1 cellular context compared by ENCODE assay signal in the genomic region with DNA sequence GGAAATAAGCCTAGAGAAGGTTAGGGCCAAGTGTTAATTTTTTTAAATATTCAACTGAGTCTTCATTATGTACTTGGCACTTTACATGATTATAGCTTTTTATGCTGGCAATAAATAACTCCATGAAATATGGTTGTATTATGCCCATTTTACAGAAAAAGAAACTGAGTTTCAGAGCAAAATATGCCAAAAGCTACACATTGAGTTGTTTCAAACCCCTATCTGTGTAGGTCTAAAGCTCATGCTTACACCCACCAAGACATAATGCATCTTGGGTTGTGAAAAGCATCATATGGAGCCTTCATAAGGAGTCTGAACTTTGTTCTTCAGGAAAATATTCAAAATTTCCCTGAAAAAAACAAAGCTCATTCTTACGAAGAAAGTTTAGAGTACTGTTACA.
TF ChIP-seq lines count a peak whose summit lies in the region.

No MANE protein-coding gene starts in this region.

TF ChIP-seq in HepG2, 621 proteins besides CTCF, POLR2A, EP300 and RAD21:
- TF ChIP-seq ZNF629 (CRISPR knock-in tag; conservative IDR thresholded peaks at IDR 0.05), result peak; percentile 57; the same call in 1 of the 2 replicates
- TF ChIP-seq PCBP2 (optimal IDR thresholded peaks at IDR 0.05; ENCODE audit: low read depth, low read length, poor library complexity, severe bottlenecking), result no peak
